Comparison of ENCODE assay signal across 16 cellular contexts in the genomic region with DNA sequence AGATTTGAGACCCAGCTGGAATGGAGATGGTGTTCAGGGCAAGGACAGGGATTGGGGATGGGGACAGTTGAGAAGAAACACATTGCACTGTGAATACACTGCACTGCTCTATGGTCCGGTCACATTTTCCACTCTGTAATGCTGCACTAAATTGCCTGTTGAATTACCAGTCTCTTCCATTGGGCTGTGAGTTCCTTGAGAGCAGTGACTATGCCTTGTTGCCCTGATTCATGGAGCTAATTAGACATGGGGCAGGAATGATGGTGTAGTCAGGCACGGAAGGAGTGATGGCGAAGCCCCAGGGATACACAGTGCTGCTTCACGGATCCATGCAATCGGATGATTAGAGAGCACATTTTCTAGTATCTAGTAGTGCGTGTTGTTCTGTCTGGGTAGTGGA. TPM values are rescaled to one million over a fixed set of nuclear protein-coding genes. Genes with fewer than 3 reads are reported as not detected.
DNase-seq lines count a peak whose midpoint lies in the region; ATAC-seq lines count a peak whose summit lies in the region.
"Had no signal": no experiment of that assay in that cellular context is flagged by ENCODE, and none has a peak within 500 bp of the region (broad histone marks: within the 10 kb centered on the region; RNA-seq: fewer than 3 reads in every experiment).

No MANE protein-coding gene starts in this region.

- ATAC-seq in right cardiac atrium (peak; percentile 15 to 31), HG03039 (IDR thresholded peaks at IDR 0.05; ENCODE audit: unreplicated experiment) (no peak), GM18907 (IDR thresholded peaks at IDR 0.05; ENCODE audit: unreplicated experiment) (no peak)

- DNase-seq in GM04504 (ENCODE audit: low read depth) = peak; percentile 58
- DNase-seq in adipocyte (ENCODE audit: low read depth) = no peak
- no peak for DNase-seq in right cardiac atrium
- DNase-seq in SW480 (ENCODE audit: low spot score) = no peak
- DNase-seq: activated CD4-positive, alpha-beta T cell treated with anti-CD3 and anti-CD28 coated beads for 1 hour; activated effector memory CD4-positive, alpha-beta T cell treated with anti-CD3 and anti-CD28 coated beads, Interleukin-2, amount 50 U/mL, for 16 hours; GF-D8; glutamatergic neuron; NCI-H1417; NCI-H2171; NCI-H69; OCI-M1; T-helper 9 cell had no signal

- H3K27me3 ChIP-seq in adipocyte (replicated peaks; ENCODE audit: control insufficient read depth, insufficient read depth, low read length) = no peaks in the 10 kb centered on the region
- H3K27me3 ChIP-seq in right cardiac atrium (ENCODE audit: control insufficient read depth, insufficient read depth) = no peaks in the 10 kb centered on the region
- H3K27me3 ChIP-seq in subcutaneous abdominal adipose tissue (ENCODE audit: control insufficient read depth in 5 of 5, insufficient read depth in 4 of 5, low read length in 5 of 5) = peaks cover 0 to 2% (median 0%) of the 10 kb centered on the region in 5 donors

- peak overlapping the region; percentile 89 for H3K9ac ChIP-seq in adipocyte (ENCODE audit: low read length)
- peak overlapping the region in 2 of 5 donors; percentile 30 to 43 for H3K9ac ChIP-seq in subcutaneous abdominal adipose tissue (ENCODE audit: low read length in 5 of 5)

- peaks cover 26% of the 10 kb centered on the region for H3K36me3 ChIP-seq in adipocyte (ENCODE audit: control insufficient read depth, insufficient read depth, low read length, severe bottlenecking)
- H3K36me3 ChIP-seq in subcutaneous abdominal adipose tissue (ENCODE audit: control insufficient read depth in 5 of 5, insufficient read depth in 5 of 5, low read length in 5 of 5) = peaks cover 0 to 17% (median 3%) of the 10 kb centered on the region in 5 donors

- intact Hi-C loops in right cardiac atrium (cut with DNase I) = no loop called here

- peak overlapping the region; percentile 53 for H3K4me3 ChIP-seq in adipocyte (ENCODE audit: low read length)
- H3K4me3 ChIP-seq in right cardiac atrium (ENCODE audit: low read length) = no peak overlapping the region
- peak overlapping the region in 4 of 5 donors; percentile 39 to 77 (median 66) for H3K4me3 ChIP-seq in subcutaneous abdominal adipose tissue (ENCODE audit: low read depth in 1 of 5, low read length in 5 of 5)

- H3K4me1 ChIP-seq in adipocyte (ENCODE audit: control insufficient read depth, insufficient read depth, low read length) (peaks cover 31% of the 10 kb centered on the region), right cardiac atrium (ENCODE audit: control insufficient read depth, insufficient read depth, low read length) (peaks cover 7% of the 10 kb centered on the region), subcutaneous abdominal adipose tissue (ENCODE audit: control insufficient read depth in 5 of 5, insufficient read depth in 5 of 5, low read length in 5 of 5) (peaks cover 4 to 68% (median 48%) of the 10 kb centered on the region in 5 donors)

- H3K9me3 ChIP-seq in adipocyte (ENCODE audit: control insufficient read depth, low read length) (no peaks in the 10 kb centered on the region), right cardiac atrium (ENCODE audit: control insufficient read depth, low read length) (no peaks in the 10 kb centered on the region), subcutaneous abdominal adipose tissue (ENCODE audit: control insufficient read depth in 5 of 5, low read length in 5 of 5) (no peaks in the 10 kb centered on the region)

- peak overlapping the region; percentile 19 for H3K27ac ChIP-seq in right cardiac atrium (ENCODE audit: low read length)
- H3K27ac ChIP-seq in subcutaneous abdominal adipose tissue (ENCODE audit: low read depth, low read length) = peak overlapping the region; percentile 97

- WGBS in right cardiac atrium = 68% methylated on average over 6 of the region's 6 CpGs

RNA-seq across cellular contexts. Expression of a gene that starts 25.4 kb away (rescaled TPM):
- total RNA-seq in right cardiac atrium = 10 to 100 TPM; 15.1 to 31.1 (median 17.0) TPM
- polyA plus RNA-seq in right cardiac atrium = 15.8 TPM

Comparison
In these comparisons a context has a peak if more than half of its experiments do, and no peak if none do; other contexts are left out.
1. ATAC-seq: peak in right cardiac atrium (2 of 2); none in HG03039 (single experiment) and GM18907 (single experiment).